ENCODE assay signal across 1 cellular context in the genomic region with DNA sequence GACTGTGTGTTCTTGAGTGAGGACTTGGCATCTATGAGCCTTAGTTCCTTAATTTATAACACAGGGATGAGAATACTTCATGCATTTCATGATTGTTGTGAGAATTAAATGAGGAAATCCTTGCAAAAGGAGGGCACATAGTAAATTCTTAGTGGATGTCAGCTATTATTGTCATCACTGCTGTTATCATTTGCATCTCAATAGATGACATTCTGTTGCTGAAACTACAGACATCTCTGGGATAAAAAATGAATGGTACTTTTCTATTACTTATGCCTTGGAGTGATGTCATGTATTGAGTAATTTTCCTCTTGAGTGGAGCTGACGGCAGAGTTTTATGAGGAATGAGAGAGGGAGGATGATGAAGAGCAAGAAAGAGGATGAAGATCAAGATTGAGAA.
TF ChIP-seq lines count a peak whose summit lies in the region.

No MANE protein-coding gene starts in this region.

TF ChIP-seq in neural cell, 6 proteins besides CTCF, POLR2A, EP300 and RAD21 (continued from another document):
- no peak for TF ChIP-seq EZH2 (IDR thresholded peaks at IDR 0.05; ENCODE audit: borderline replicate concordance, insufficient read depth, low read length, poor library complexity, severe bottlenecking)
- peak; percentile 25 for TF ChIP-seq SMC3 (conservative IDR thresholded peaks at IDR 0.05; ENCODE audit: poor library complexity)
TF ChIP-seq in neural cell: peak in this region for 2.
